ENCODE assay signal across 29 cellular contexts in the genomic region with DNA sequence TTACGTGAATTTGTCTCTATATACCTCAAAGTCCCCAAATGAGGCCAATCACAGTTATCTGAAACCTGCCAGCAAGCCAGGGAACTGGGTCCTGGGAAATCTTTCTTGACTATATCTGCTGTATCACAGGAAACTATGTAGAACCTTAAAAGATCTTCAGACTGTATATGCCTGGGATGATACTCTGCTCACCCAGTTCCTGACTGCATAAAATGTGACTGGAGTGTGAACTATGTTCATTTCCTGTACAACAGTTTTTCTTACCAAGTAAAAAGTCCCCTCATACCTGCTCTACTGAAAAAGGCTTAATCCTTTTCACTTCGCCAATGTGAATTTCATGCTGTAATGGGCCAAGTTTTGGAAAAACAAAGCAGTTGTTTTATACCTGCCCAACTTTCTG.
"Had no signal": no experiment of that assay in that cellular context is flagged by ENCODE, and none has a peak within 500 bp of the region (broad histone marks: within the 10 kb centered on the region; RNA-seq: fewer than 3 reads in every experiment).

No MANE protein-coding gene starts in this region.

- DNase-seq: activated CD4-positive, alpha-beta T cell treated with anti-CD3 and anti-CD28 coated beads, Interleukin-2, amount 10 ng/mL, durations not matched to agents 24 days and 14 days; activated CD4-positive, alpha-beta T cell treated with anti-CD3 and anti-CD28 coated beads, Interleukin-2, amount 50 U/mL, for 4 hours; activated CD8-positive, alpha-beta T cell treated with anti-CD3 and anti-CD28 coated beads for 36 hours; activated effector memory CD4-positive, alpha-beta T cell treated with anti-CD3 and anti-CD28 coated beads, Interleukin-2, amount 50 U/mL, for 16 hours; activated naive CD4-positive, alpha-beta T cell; activated naive CD4-positive, alpha-beta T cell treated with anti-CD3 and anti-CD28 coated beads, Interleukin-2, amount 50 U/mL, for 16 hours; activated naive CD8-positive, alpha-beta T cell treated with anti-CD3 and anti-CD28 coated beads for 36 hours; activated T-cell treated with anti-CD3 and anti-CD28 coated beads, Interleukin-2, amount 50 U/mL, for 1 hour; activated T-cell treated with anti-CD3 and anti-CD28 coated beads, Interleukin-2, amount 50 U/mL, for 72 hours; amygdala; body of pancreas; MM.1S; MV-4-11; NCI-H1092; NCI-H1436 treated with DMSO at 0.1 percent for 48 hours; NCI-H1694 treated with DMSO at 0.1 percent for 48 hours; NCI-H2029; NCI-H345; NCI-H524 treated with DMSO at 0.1 percent for 48 hours; Right ventricle myocardium superior; SW 1271; T-helper 1 cell; T-helper 2 cell; T-helper 9 cell; WERI-Rb-1 had no signal

- H3K36me3 Mint-ChIP-seq: activated naive CD8-positive, alpha-beta T cell treated with anti-CD3 and anti-CD28 coated beads for 36 hours had no signal

- H3K4me1 ChIP-seq: ascending aorta, breast epithelium had no signal

- H3K27me3 Mint-ChIP-seq: activated CD4-positive, alpha-beta T cell treated with anti-CD3 and anti-CD28 coated beads, Interleukin-2, amount 10 ng/mL, durations not matched to agents 24 days and 14 days; activated CD8-positive, alpha-beta T cell treated with anti-CD3 and anti-CD28 coated beads for 36 hours; activated naive CD8-positive, alpha-beta T cell treated with anti-CD3 and anti-CD28 coated beads for 36 hours; activated T-helper 17 cell treated with anti-CD3 and anti-CD28 coated beads, Interleukin-2, amount 50 U/mL, for 72 hours had no signal

- H3K36me3 ChIP-seq: ascending aorta, breast epithelium had no signal

- H3K9me3 ChIP-seq: ascending aorta, body of pancreas, breast epithelium had no signal

- H3K9me3 Mint-ChIP-seq: activated T-helper 17 cell treated with anti-CD3 and anti-CD28 coated beads, Interleukin-2, amount 50 U/mL, for 72 hours had no signal

- H3K4me3 ChIP-seq: ascending aorta, body of pancreas, breast epithelium had no signal

- H3K4me3 Mint-ChIP-seq: activated CD4-positive, alpha-beta T cell treated with anti-CD3 and anti-CD28 coated beads, Interleukin-2, amount 10 ng/mL, durations not matched to agents 24 days and 14 days; activated CD8-positive, alpha-beta T cell treated with anti-CD3 and anti-CD28 coated beads for 36 hours; activated naive CD8-positive, alpha-beta T cell treated with anti-CD3 and anti-CD28 coated beads for 36 hours; activated T-cell treated with anti-CD3 and anti-CD28 coated beads, Interleukin-2, amount 50 U/mL, for 72 hours; activated T-helper 17 cell treated with anti-CD3 and anti-CD28 coated beads, Interleukin-2, amount 50 U/mL, for 72 hours had no signal

- H3K27ac ChIP-seq: ascending aorta, body of pancreas, breast epithelium, KMS-11, WERI-Rb-1 had no signal

- H3K4me2 ChIP-seq: KMS-11 had no signal

- H3K9ac ChIP-seq: KMS-11 had no signal

- ATAC-seq: activated CD8-positive, alpha-beta T cell treated with anti-CD3 and anti-CD28 coated beads for 36 hours; activated T-cell treated with anti-CD3 and anti-CD28 coated beads, Interleukin-2, amount 50 U/mL, for 72 hours; body of pancreas had no signal

- H3K4me1 Mint-ChIP-seq: activated CD4-positive, alpha-beta T cell treated with anti-CD3 and anti-CD28 coated beads, Interleukin-2, amount 10 ng/mL, durations not matched to agents 24 days and 14 days; activated naive CD8-positive, alpha-beta T cell treated with anti-CD3 and anti-CD28 coated beads for 36 hours; activated T-helper 17 cell treated with anti-CD3 and anti-CD28 coated beads, Interleukin-2, amount 50 U/mL, for 72 hours had no signal

- H3K27me3 ChIP-seq: ascending aorta, body of pancreas, breast epithelium had no signal

- H3K27ac Mint-ChIP-seq: activated CD4-positive, alpha-beta T cell treated with anti-CD3 and anti-CD28 coated beads, Interleukin-2, amount 10 ng/mL, durations not matched to agents 24 days and 14 days; activated CD8-positive, alpha-beta T cell treated with anti-CD3 and anti-CD28 coated beads for 36 hours; activated naive CD8-positive, alpha-beta T cell treated with anti-CD3 and anti-CD28 coated beads for 36 hours; activated T-cell treated with anti-CD3 and anti-CD28 coated beads, Interleukin-2, amount 50 U/mL, for 72 hours; activated T-helper 17 cell treated with anti-CD3 and anti-CD28 coated beads, Interleukin-2, amount 50 U/mL, for 72 hours had no signal
